Comparison of ENCODE assay signal across 17 cellular contexts in genomic region chr2:112162341-112162740, GRCh38.
"Had no signal": no experiment of that assay in that cellular context is flagged by ENCODE, and none has a peak within 500 bp of the region (broad histone marks: within the 10 kb centered on the region; RNA-seq: fewer than 3 reads in every experiment).

No MANE protein-coding gene starts in this region.

- DNase-seq: cerebellar nuclear complex; colonic mucosa; effector CD8-positive, alpha-beta T cell; foreskin melanocyte; left lung; lower lobe of right lung; midbrain; naive B cell; sigmoid colon; stimulated activated CD4-positive, alpha-beta T cell treated with anti-CD3 and anti-CD28 coated beads, Interleukin-2, amount 100 ng/mL, for 24 hours; stimulated activated CD4-positive, alpha-beta T cell treated with anti-CD3 and anti-CD28 coated beads, Interleukin-4, amount 100 ng/mL, for 4 hours; stimulated activated naive B cell treated with anti-CD40 and anti-IgM and Interleukin-4, amounts not matched to agents 10 μg/mL and 1 μg/mL and 100 μg/mL, for 72 hours; stimulated activated naive CD8-positive, alpha-beta T cell treated with anti-CD3 and anti-CD28 coated beads, Interleukin-15, amount 100 ng/mL, for 72 hours; testis had no signal

- ATAC-seq: left lung; lower lobe of right lung; stimulated activated naive B cell treated with anti-CD40 and anti-IgM and Interleukin-4, amounts not matched to agents 10 μg/mL and 1 μg/mL and 100 μg/mL, for 72 hours; stimulated activated naive CD8-positive, alpha-beta T cell treated with anti-CD3 and anti-CD28 coated beads, Interleukin-15, amount 100 ng/mL, for 72 hours had no signal

- H3K27ac ChIP-seq: colonic mucosa, hepatocyte, left lung, lower lobe of right lung, sigmoid colon, skin epidermis, testis, tibial nerve had no signal

- H3K4me3 ChIP-seq: colonic mucosa, hepatocyte, left lung, lower lobe of right lung, sigmoid colon, skin epidermis, testis, tibial nerve had no signal
